ENCODE assay signal across 18 cellular contexts in the genomic region with DNA sequence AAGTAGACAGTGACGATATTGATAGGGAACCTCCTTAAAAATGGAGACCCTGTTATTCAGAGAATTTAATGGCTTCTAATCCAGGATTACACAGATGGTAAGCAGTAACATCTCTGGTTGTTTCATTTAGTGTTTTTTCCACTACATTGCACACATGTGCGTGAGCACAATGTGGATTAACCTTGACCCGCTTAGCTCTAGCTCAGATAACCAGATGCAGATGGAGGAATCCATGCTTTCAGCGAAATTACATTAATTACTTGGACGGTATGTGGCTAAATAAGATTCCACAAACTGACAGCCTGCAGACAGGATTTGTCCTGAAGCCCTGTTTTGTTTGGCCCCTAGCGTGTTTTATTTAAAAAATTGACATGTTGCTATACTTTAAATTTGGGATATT.
DNase-seq lines count a peak whose midpoint lies in the region; ATAC-seq and TF ChIP-seq lines count a peak whose summit lies in the region.
"Had no signal": no experiment of that assay in that cellular context is flagged by ENCODE, and none has a peak within 500 bp of the region (broad histone marks: within the 10 kb centered on the region; RNA-seq: fewer than 3 reads in every experiment).

No MANE protein-coding gene starts in this region.

- no peaks in the 10 kb centered on the region for H3K79me2 ChIP-seq in GM23248 (ENCODE audit: insufficient read depth)

- H3F3A ChIP-seq in GM23248 (ENCODE audit: insufficient read depth) = peaks cover 35% of the 10 kb centered on the region

- WGBS in GM23248 (ENCODE audit: low coverage in 1 of 2, low lambda C conversion rate in 2 of 2, missing lambda C conversion rate in 2 of 2), 2 experiments = 20 to 31% methylated on average over 6 of the region's 6 CpGs

- H3K27ac ChIP-seq in GM23248 (peak overlapping the region; percentile 76), stomach smooth muscle (ENCODE audit: low read length) (peak overlapping the region; percentile 3)
- H3K27ac ChIP-seq: gastrocnemius medialis, HL-60, lower lobe of right lung, neural progenitor cell had no signal

- no peak overlapping the region for H2AFZ ChIP-seq in GM23248
- H2AFZ ChIP-seq: neural progenitor cell had no signal

- TF ChIP-seq CTCF in fibroblast of mammary gland (conservative IDR thresholded peaks at IDR 0.05; ENCODE audit: control insufficient read depth, insufficient read depth, low read depth, low read length) (no peak), Calu3 (IDR thresholded peaks at IDR 0.05; ENCODE audit: unreplicated experiment) (no peak)

- in situ Hi-C loops in GM23248 (cut with MboI) = no loop called here

- CTCF ChIA-PET in Calu3 (lab: Charles Lee) = no interaction called here

- peaks cover 32% of the 10 kb centered on the region for H3K4me1 Mint-ChIP-seq in Calu3 (ENCODE audit: low read depth, unreplicated experiment)

- no peaks in the 10 kb centered on the region for H3K27me3 Mint-ChIP-seq in Calu3 (ENCODE audit: unreplicated experiment)
- H3K27me3 Mint-ChIP-seq: activated CD8-positive, alpha-beta T cell treated with anti-CD3 and anti-CD28 coated beads for 36 hours; progenitor cell of endocrine pancreas had no signal

- H3K4me3 ChIP-seq in GM23248 (no peak overlapping the region), fibroblast of mammary gland (ENCODE audit: control insufficient read depth, low read depth, low read length) (no peak overlapping the region), stomach smooth muscle (ENCODE audit: low read length in 2 of 2) (no peak overlapping the region)
- H3K4me3 ChIP-seq: gastrocnemius medialis, lower lobe of right lung, neural progenitor cell had no signal

- H4K20me1 ChIP-seq in GM23248 (ENCODE audit: insufficient read depth) = no peaks in the 10 kb centered on the region

- no peaks in the 10 kb centered on the region for H3K36me3 Mint-ChIP-seq in Calu3 (ENCODE audit: insufficient read depth, unreplicated experiment)
- H3K36me3 Mint-ChIP-seq: neural progenitor cell had no signal

- peak; percentile 37 for DNase-seq in GM23248
- peak; percentile 51 for DNase-seq in SK-N-DZ (ENCODE audit: low spot score)
- peak; percentile 66 for DNase-seq in fibroblast of mammary gland (ENCODE audit: low read depth)
- DNase-seq in Calu3 = no peak
- no peak for DNase-seq in AG20443 (ENCODE audit: low spot score)
- DNase-seq: activated CD8-positive, alpha-beta T cell treated with anti-CD3 and anti-CD28 coated beads for 36 hours; activated gamma-delta T cell treated with Interleukin-2 at 50 U/mL for 16 hours; AML-193; gastrocnemius medialis; lower lobe of right lung; NCI-H1105; NCI-H2081; SW 1271 had no signal

- intact Hi-C loops in Calu3 (cut with micrococcal nuclease; ENCODE audit: unreplicated experiment) = no loop called here

- H3K4me1 ChIP-seq in GM23248 (ENCODE audit: insufficient read depth) (peaks cover 39% of the 10 kb centered on the region), stomach smooth muscle (ENCODE audit: control insufficient read depth, insufficient read depth, low read length) (peaks cover 14% of the 10 kb centered on the region)
- H3K4me1 ChIP-seq: gastrocnemius medialis, lower lobe of right lung, neural progenitor cell had no signal

- BruUV-seq in Calu3 (replicated peaks; lab: Mats Ljungman, UMichigan) = no TSS peak

- H3K4me3 Mint-ChIP-seq in Calu3 (ENCODE audit: low read depth, unreplicated experiment) = no peak overlapping the region
- H3K4me3 Mint-ChIP-seq: activated CD8-positive, alpha-beta T cell treated with anti-CD3 and anti-CD28 coated beads for 36 hours; neural progenitor cell had no signal

- H3K27ac Mint-ChIP-seq in Calu3 (ENCODE audit: unreplicated experiment) = no peak overlapping the region
- H3K27ac Mint-ChIP-seq: activated CD8-positive, alpha-beta T cell treated with anti-CD3 and anti-CD28 coated beads for 36 hours; neural progenitor cell had no signal

- no peaks in the 10 kb centered on the region for H3K9me3 ChIP-seq in GM23248 (ENCODE audit: low read depth)
- no peaks in the 10 kb centered on the region for H3K9me3 ChIP-seq in stomach smooth muscle (ENCODE audit: control insufficient read depth in 2 of 2, low read length in 2 of 2)
- H3K9me3 ChIP-seq: gastrocnemius medialis, lower lobe of right lung had no signal

- no peak for ATAC-seq in esophagus mucosa
- ATAC-seq: activated CD8-positive, alpha-beta T cell treated with anti-CD3 and anti-CD28 coated beads for 36 hours; gastrocnemius medialis had no signal

- H3K9ac ChIP-seq in GM23248 (peak overlapping the region; percentile 36; the same call in 1 of the 2 replicates), stomach smooth muscle (ENCODE audit: low read length in 2 of 2) (no peak overlapping the region)
- H3K9ac ChIP-seq: neural progenitor cell had no signal

- peak overlapping the region; percentile 68 for H3K4me2 ChIP-seq in GM23248 (ENCODE audit: unreplicated experiment)
- H3K4me2 ChIP-seq: neural progenitor cell had no signal

- no peaks in the 10 kb centered on the region for H3K9me2 ChIP-seq in GM23248 (ENCODE audit: insufficient read depth)

- no peaks in the 10 kb centered on the region for H3K9me3 Mint-ChIP-seq in Calu3 (ENCODE audit: low read depth, unreplicated experiment)
- H3K9me3 Mint-ChIP-seq: activated CD8-positive, alpha-beta T cell treated with anti-CD3 and anti-CD28 coated beads for 36 hours; neural progenitor cell had no signal

- H3K36me3 ChIP-seq in GM23248 (ENCODE audit: low read depth) (no peaks in the 10 kb centered on the region), stomach smooth muscle (ENCODE audit: control insufficient read depth in 2 of 2, insufficient read depth in 2 of 2, low read length in 2 of 2) (no peaks in the 10 kb centered on the region)
- H3K36me3 ChIP-seq: gastrocnemius medialis, lower lobe of right lung, neural progenitor cell had no signal

- H3K27me3 ChIP-seq in GM23248 (replicated peaks; ENCODE audit: insufficient read depth) (no peaks in the 10 kb centered on the region), stomach smooth muscle (ENCODE audit: control insufficient read depth in 1 of 2, insufficient read depth in 2 of 2, low read length in 2 of 2) (no peaks in the 10 kb centered on the region)
- H3K27me3 ChIP-seq: gastrocnemius medialis, neural progenitor cell had no signal

Comparison
In these comparisons a context has a peak if more than half of its experiments do, and no peak if none do; other contexts are left out.
1. DNase-seq: peak in GM23248 (single experiment), SK-N-DZ (single experiment) and fibroblast of mammary gland (single experiment); none in Calu3 (single experiment) and AG20443 (single experiment).